Comparison of ENCODE assay signal across 8 cellular contexts in the genomic region with DNA sequence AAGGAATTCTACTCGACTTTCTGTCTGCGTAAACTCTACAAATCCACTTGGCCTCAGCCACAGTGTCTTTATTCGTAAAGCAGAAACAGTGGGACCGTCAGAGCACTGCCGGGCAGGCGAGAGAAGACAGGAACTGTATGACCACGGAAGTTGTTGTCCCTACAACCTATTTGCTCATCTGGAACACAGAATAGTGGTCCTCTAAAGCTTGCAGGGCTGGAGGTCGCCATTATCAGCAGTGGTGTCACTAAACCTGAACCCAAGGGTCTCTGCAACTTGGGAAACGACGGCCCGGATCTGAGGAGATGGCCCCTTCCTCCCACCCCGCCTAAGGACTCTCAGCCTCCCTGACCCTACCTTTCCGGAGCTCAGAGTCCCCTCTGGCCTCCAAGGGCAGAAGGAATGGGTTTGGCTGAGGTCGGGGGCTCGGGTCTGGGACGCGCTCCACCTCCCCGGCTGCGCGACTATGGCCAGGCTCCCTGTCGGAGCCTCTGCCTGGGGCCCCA. TPM values are rescaled to one million over a fixed set of nuclear protein-coding genes. Genes with fewer than 3 reads are reported as not detected.
A peak's percentile ranks its signal among the peaks of the same experiment; 100 is the strongest.
DNase-seq lines count a peak whose midpoint lies in the region; ATAC-seq and TF ChIP-seq lines count a peak whose summit lies in the region.

No MANE protein-coding gene starts in this region.

- H3K9me3 Mint-ChIP-seq in CD8-positive, alpha-beta T cell = no peaks in the 10 kb centered on the region
- H3K9me3 Mint-ChIP-seq in HFFc6 (no peaks in the 10 kb centered on the region), osteocyte (ENCODE audit: unreplicated experiment) (no peaks in the 10 kb centered on the region)

- H3K4me3 ChIP-seq in CD8-positive, alpha-beta T cell (ENCODE audit: low read depth, low read length) = peak overlapping the region; percentile 95
- peak overlapping the region; percentile 73 for H3K4me3 ChIP-seq in fibroblast of the aortic adventitia (ENCODE audit: low read depth, low read length)

- POLR2A ChIA-PET in CD8-positive, alpha-beta T cell (lab: Charles Lee) = interaction anchor here (1.1 to 1.7 kb wide), 5 partner anchors 9 to 132 kb away, joined by 3 to 12 read pairs (median 5); a partner anchor contains a TSS

- H3K27ac Mint-ChIP-seq in CD8-positive, alpha-beta T cell = peak overlapping the region; percentile 98
- H3K27ac Mint-ChIP-seq in HFFc6 = peak overlapping the region; percentile 95
- H3K27ac Mint-ChIP-seq in osteocyte (ENCODE audit: unreplicated experiment) = peak overlapping the region; percentile 96

- no peaks in the 10 kb centered on the region for H3K27me3 Mint-ChIP-seq in CD8-positive, alpha-beta T cell (ENCODE audit: low read depth)
- H3K27me3 Mint-ChIP-seq in HFFc6 (ENCODE audit: insufficient read depth) (peaks cover 2% of the 10 kb centered on the region; the same call in 1 of the 2 replicates), osteocyte (ENCODE audit: unreplicated experiment) (no peaks in the 10 kb centered on the region)

- no peaks in the 10 kb centered on the region for H3K36me3 ChIP-seq in CD8-positive, alpha-beta T cell (ENCODE audit: insufficient read depth, low read length)

- peaks cover 59% of the 10 kb centered on the region for H3K4me1 Mint-ChIP-seq in CD8-positive, alpha-beta T cell (ENCODE audit: low read depth)
- H3K4me1 Mint-ChIP-seq in HFFc6 (ENCODE audit: low read depth) = peaks cover 48% of the 10 kb centered on the region
- H3K4me1 Mint-ChIP-seq in osteocyte (ENCODE audit: unreplicated experiment) = peaks cover 22% of the 10 kb centered on the region

- no peaks in the 10 kb centered on the region for H3K9me3 ChIP-seq in CD8-positive, alpha-beta T cell (ENCODE audit: low read length)

- peak in 2 of 7 experiments; percentile 8 to 12 for DNase-seq in CD8-positive, alpha-beta T cell
- DNase-seq in HFFc6 (no peak), fibroblast of the aortic adventitia (ENCODE audit: low read depth) (no peak), osteocyte (ENCODE audit: extremely low spot score, unreplicated experiment) (no peak), GM13976 (ENCODE audit: low spot score) (no peak)

- H3K27ac ChIP-seq in CD8-positive, alpha-beta T cell (ENCODE audit: low read depth, low read length) = peak overlapping the region; percentile 87
- H3K27ac ChIP-seq in VCaP = peak overlapping the region; percentile 99

- H3K4me1 ChIP-seq in CD8-positive, alpha-beta T cell (ENCODE audit: insufficient read depth, low read length) = peaks cover 16% of the 10 kb centered on the region

- CTCF ChIA-PET in CD8-positive, alpha-beta T cell (lab: Charles Lee) = interaction anchor here (0.6 to 2.0 kb wide), 2 partner anchors 11 to 27 kb away, joined by 3 to 8 read pairs; no protein-coding TSS in a partner anchor

- TF ChIP-seq CTCF in CD8-positive, alpha-beta T cell (IDR thresholded peaks at IDR 0.05) = no peak
- TF ChIP-seq CTCF in HFFc6 (IDR thresholded peaks at IDR 0.05) (no peak), VCaP (conservative IDR thresholded peaks at IDR 0.05) (no peak), fibroblast of the aortic adventitia (IDR thresholded peaks at IDR 0.05; ENCODE audit: insufficient read depth, low read length) (no peak), osteocyte (IDR thresholded peaks at IDR 0.05) (no peak), GM13976 (IDR thresholded peaks at IDR 0.05; ENCODE audit: borderline replicate concordance, control extremely low read depth, extremely low read depth, insufficient read depth, missing control alignments) (no peak)

- peak overlapping the region; percentile 99 for H3K4me3 Mint-ChIP-seq in CD8-positive, alpha-beta T cell
- H3K4me3 Mint-ChIP-seq in HFFc6 = peak overlapping the region; percentile 97
- peak overlapping the region; percentile 99 for H3K4me3 Mint-ChIP-seq in osteocyte (ENCODE audit: unreplicated experiment)

- H3K36me3 Mint-ChIP-seq in CD8-positive, alpha-beta T cell = peaks cover 29% of the 10 kb centered on the region
- H3K36me3 Mint-ChIP-seq in HFFc6 (ENCODE audit: low read depth) (peaks cover 32% of the 10 kb centered on the region), osteocyte (ENCODE audit: unreplicated experiment) (peaks cover 14% of the 10 kb centered on the region)

- in situ Hi-C loops in GM13976 (cut with MboI; ENCODE audit: low sequenced_read_pairs, unreplicated experiment) = no loop called here

- H3K27me3 ChIP-seq in CD8-positive, alpha-beta T cell (ENCODE audit: insufficient read depth, low read length) = no peaks in the 10 kb centered on the region

- no peak for ATAC-seq in CD8-positive, alpha-beta T cell
- no peak for ATAC-seq in GM19324 (IDR thresholded peaks at IDR 0.05; ENCODE audit: low FRiP score, unreplicated experiment)
- no peak for ATAC-seq in GM21526 (IDR thresholded peaks at IDR 0.05; ENCODE audit: low FRiP score, unreplicated experiment)

- intact Hi-C loops in CD8-positive, alpha-beta T cell (cut with DNase I, micrococcal nuclease) = loop anchor here (1.0 to 10.0 kb wide), 4 partner anchors 120 to 1747 kb away; a partner anchor contains a TSS

RNA-seq across cellular contexts. Expression of a gene that starts 0.4 kb away (rescaled TPM):
- total RNA-seq in CD8-positive, alpha-beta T cell = 1 to 10 TPM; 4.2 to 6.4 TPM
- 10 to 100 TPM; 29.6 to 38.3 (median 32.0) TPM for total RNA-seq in HFFc6 (2021; fragmentation: NEBNext Ultra II Directional; extraction: Animal tissue kit (Norgen Biotek cat#: 25700))
- 22.2 and 33.2 TPM in 2 replicates for total RNA-seq in fibroblast of the aortic adventitia (ENCODE audit: low replicate concordance)
- 29.7 and 32.5 TPM in 2 replicates for total RNA-seq in osteocyte

RNA-seq across cellular contexts. Expression of a gene that starts 0.5 kb away (rescaled TPM):
- 10 to 100 TPM; 73.0 to 74.7 TPM for total RNA-seq in CD8-positive, alpha-beta T cell
- total RNA-seq in HFFc6 (2021; fragmentation: NEBNext Ultra II Directional; extraction: Animal tissue kit (Norgen Biotek cat#: 25700)) = 100 to 1,000 TPM; 208 to 255 (median 243) TPM
- total RNA-seq in fibroblast of the aortic adventitia (ENCODE audit: low replicate concordance) (38.3 and 43.8 TPM in 2 replicates), osteocyte (119 and 133 TPM in 2 replicates)

RNA-seq across cellular contexts. Expression of a gene that starts 53.0 kb away (rescaled TPM):
- 10 to 100 TPM in 1 of 2 experiments, 1 to 10 TPM in 1; 8.3 to 11.5 TPM for total RNA-seq in CD8-positive, alpha-beta T cell
- total RNA-seq in HFFc6 (2021; fragmentation: NEBNext Ultra II Directional; extraction: Animal tissue kit (Norgen Biotek cat#: 25700)) = 10 to 100 TPM; 35.5 to 47.3 (median 37.2) TPM
- total RNA-seq in fibroblast of the aortic adventitia (ENCODE audit: low replicate concordance) = 2.0 and 28.9 TPM in 2 replicates
- 36.3 and 37.6 TPM in 2 replicates for total RNA-seq in osteocyte
